21 cellular contexts compared by ENCODE assay signal in the genomic region with DNA sequence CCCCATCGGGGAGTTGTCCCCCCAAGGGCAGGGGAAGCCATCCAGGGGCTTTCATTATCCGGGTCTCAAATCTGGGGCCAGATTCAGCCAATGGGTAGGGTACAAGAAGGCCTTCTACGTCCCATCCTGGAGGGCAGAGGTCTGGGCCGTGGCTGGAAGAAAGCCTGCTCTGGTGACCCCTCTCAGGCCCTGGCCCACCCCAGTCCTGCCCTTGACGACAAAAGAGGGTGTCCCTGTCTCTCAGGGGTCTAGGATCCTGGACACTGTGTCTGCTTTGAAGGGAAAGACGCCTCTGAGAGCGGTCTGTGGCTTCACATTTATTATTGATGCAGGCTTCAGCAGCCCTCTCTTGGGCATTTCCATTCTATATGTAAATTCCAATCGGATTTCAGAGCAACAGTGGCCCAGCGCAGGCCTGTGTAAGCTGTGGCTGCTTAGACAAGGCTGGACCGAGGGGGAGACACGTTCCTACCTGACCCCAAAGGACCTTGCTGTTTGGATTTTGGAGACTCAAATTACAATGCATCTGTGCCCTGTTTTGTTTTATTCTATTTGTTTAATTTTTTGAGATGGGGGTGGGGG.
DNase-seq lines count a peak whose midpoint lies in the region; TF ChIP-seq lines count a peak whose summit lies in the region.
"Had no signal": no experiment of that assay in that cellular context is flagged by ENCODE, and none has a peak within 500 bp of the region (broad histone marks: within the 10 kb centered on the region; RNA-seq: fewer than 3 reads in every experiment).

No MANE protein-coding gene starts in this region.

- TF ChIP-seq CTCF in neural progenitor cell (IDR thresholded peaks at IDR 0.05) (no peak), spleen (IDR thresholded peaks at IDR 0.05 in 8 of 11, conservative IDR thresholded peaks at IDR 0.05 in 3 of 11) (no peak), uterus (IDR thresholded peaks at IDR 0.05) (no peak), thyroid gland (IDR thresholded peaks at IDR 0.05) (no peak)

- H3K36me3 ChIP-seq in neural progenitor cell, result no peaks in the 10 kb centered on the region
- no peaks in the 10 kb centered on the region for H3K36me3 ChIP-seq in spleen
- no peaks in the 10 kb centered on the region for H3K36me3 ChIP-seq in uterus
- no peaks in the 10 kb centered on the region for H3K36me3 ChIP-seq in thyroid gland
- H3K36me3 ChIP-seq: BLaER1 had no signal

- peak overlapping the region; percentile 18 for H2AFZ ChIP-seq in neural progenitor cell (replicated peaks)
- H2AFZ ChIP-seq: GM23248 had no signal

- H3K27me3 ChIP-seq in neural progenitor cell (no peaks in the 10 kb centered on the region), spleen (replicated peaks in 1 of 7) (peaks cover 0 to 11% (median 0%) of the 10 kb centered on the region in 7 donors), uterus (no peaks in the 10 kb centered on the region), thyroid gland (no peaks in the 10 kb centered on the region)
- H3K27me3 ChIP-seq: BLaER1 had no signal

- WGBS in spleen, 5 donors, result 75 to 83% (median 80%) methylated on average over 10 to 11 of the region's 11 CpGs
- WGBS in thyroid gland, 2 donors, result 70 to 79% methylated on average over 11 of the region's 11 CpGs

- peaks cover 7% of the 10 kb centered on the region for H3K27me3 Mint-ChIP-seq in neural progenitor cell (ENCODE audit: insufficient read depth, low read depth)

- intact Hi-C loops in spleen (cut with DNase I; ENCODE audit: low total_unique reads), result no loop called here
- intact Hi-C loops in uterus (cut with DNase I; ENCODE audit: low total_unique reads), result no loop called here
- intact Hi-C loops in thyroid gland (cut with DNase I), result no loop called here

- H3K4me3 Mint-ChIP-seq in neural progenitor cell, result no peak overlapping the region
- H3K4me3 Mint-ChIP-seq: B cell; CD4-positive, CD25-positive, alpha-beta regulatory T cell; CD8-positive, alpha-beta T cell had no signal

- DNase-seq in activated effector memory CD4-positive, alpha-beta T cell treated with anti-CD3 and anti-CD28 coated beads, Interleukin-2, amount 50 U/mL, for 16 hours, result peak; percentile 19
- DNase-seq in activated effector memory CD4-positive, alpha-beta T cell treated with Interleukin-2 at 50 U/mL for 16 hours, result no peak
- no peak for DNase-seq in neural progenitor cell (ENCODE audit: low spot score)
- DNase-seq in spleen, result peak; percentile 48
- no peak for DNase-seq in uterus
- DNase-seq in DMS 273 (lab: John Stamatoyannopoulos, UW; ENCODE audit: unreplicated experiment), result no peak
- no peak for DNase-seq in thyroid gland
- DNase-seq: Caco-2; CD4-positive, CD25-positive, alpha-beta regulatory T cell; CD8-positive, alpha-beta T cell; DMS 273 treated with DMSO at 0.1 percent for 48 hours; DMS79; EL; GDM1; GM23248; HCEC 1CT had no signal

- H3K4me2 ChIP-seq in neural progenitor cell, result no peak overlapping the region
- H3K4me2 ChIP-seq: BLaER1 had no signal

- H4K20me1 ChIP-seq in neural progenitor cell (ENCODE audit: low read depth), result no peaks in the 10 kb centered on the region
- H4K20me1 ChIP-seq: BLaER1 had no signal

- H3K9me3 ChIP-seq in neural progenitor cell (ENCODE audit: low read depth) (no peaks in the 10 kb centered on the region), spleen (peaks cover 0 to 12% (median 0%) of the 10 kb centered on the region in 8 donors), uterus (no peaks in the 10 kb centered on the region), thyroid gland (no peaks in the 10 kb centered on the region)

- no peak overlapping the region for H3K27ac Mint-ChIP-seq in neural progenitor cell
- H3K27ac Mint-ChIP-seq: B cell; CD4-positive, CD25-positive, alpha-beta regulatory T cell; CD8-positive, alpha-beta T cell had no signal

- no peaks in the 10 kb centered on the region for H3K79me2 ChIP-seq in neural progenitor cell (ENCODE audit: low read depth)

- H3K4me1 ChIP-seq in neural progenitor cell, result no peaks in the 10 kb centered on the region
- no peaks in the 10 kb centered on the region for H3K4me1 ChIP-seq in spleen
- H3K4me1 ChIP-seq in uterus, result no peaks in the 10 kb centered on the region
- H3K4me1 ChIP-seq in thyroid gland, result no peaks in the 10 kb centered on the region
- H3K4me1 ChIP-seq: BLaER1, Caco-2 had no signal

- no peaks in the 10 kb centered on the region for H3K4me1 Mint-ChIP-seq in neural progenitor cell
- H3K4me1 Mint-ChIP-seq: B cell; CD4-positive, CD25-positive, alpha-beta regulatory T cell had no signal

- no peaks in the 10 kb centered on the region for H3F3A ChIP-seq in neural progenitor cell (ENCODE audit: low read depth)

- peaks cover 4% of the 10 kb centered on the region for H3K9me3 Mint-ChIP-seq in neural progenitor cell
- H3K9me3 Mint-ChIP-seq: CD8-positive, alpha-beta T cell had no signal

- H3K4me3 ChIP-seq in neural progenitor cell (no peak overlapping the region), spleen (no peak overlapping the region), uterus (no peak overlapping the region), thyroid gland (replicated peaks in 1 of 3) (no peak overlapping the region)
- H3K4me3 ChIP-seq: BLaER1, GM12878, GM23248 had no signal

- H3K36me3 Mint-ChIP-seq in neural progenitor cell, result no peaks in the 10 kb centered on the region
- H3K36me3 Mint-ChIP-seq: CD4-positive, CD25-positive, alpha-beta regulatory T cell; CD8-positive, alpha-beta T cell had no signal

- H3K9ac ChIP-seq in neural progenitor cell, result no peak overlapping the region
- H3K9ac ChIP-seq: BLaER1, GM23248 had no signal

- H3K27ac ChIP-seq in neural progenitor cell (no peak overlapping the region), spleen (no peak overlapping the region), uterus (no peak overlapping the region), thyroid gland (no peak overlapping the region)
- H3K27ac ChIP-seq: 22Rv1, BLaER1, C4-2B, GM23248 had no signal

- no peak for TF ChIP-seq POLR2A in spleen (IDR thresholded peaks at IDR 0.05)
- no peak for TF ChIP-seq POLR2A in uterus (IDR thresholded peaks at IDR 0.05)
- no peak for TF ChIP-seq POLR2A in thyroid gland (IDR thresholded peaks at IDR 0.05)

Comparison
In these comparisons a context has a peak if more than half of its experiments do, and no peak if none do; other contexts are left out.
1. DNase-seq: peak in activated effector memory CD4-positive, alpha-beta T cell treated with anti-CD3 and anti-CD28 coated beads, Interleukin-2, amount 50 U/mL, for 16 hours (single experiment) and spleen (single experiment); none in activated effector memory CD4-positive, alpha-beta T cell treated with Interleukin-2 at 50 U/mL for 16 hours (single experiment), neural progenitor cell (single experiment), uterus (0 of 2), DMS 273 (single experiment) and thyroid gland (0 of 2).